Comparison of ENCODE assay signal across 14 cellular contexts in genomic region chr17:4544656-4545216, GRCh38. TPM values are rescaled to one million over a fixed set of nuclear protein-coding genes. Genes with fewer than 3 reads are reported as not detected.
"Had no signal": no experiment of that assay in that cellular context is flagged by ENCODE, and none has a peak within 500 bp of the region (broad histone marks: within the 10 kb centered on the region; RNA-seq: fewer than 3 reads in every experiment).

No MANE protein-coding gene starts in this region.

- H3K27me3 Mint-ChIP-seq: effector memory CD8-positive, alpha-beta T cell; naive thymus-derived CD8-positive, alpha-beta T cell; T-helper 17 cell had no signal

- H3K9me3 ChIP-seq: mucosa of descending colon had no signal

- H2AFZ ChIP-seq: hepatocyte had no signal

- DNase-seq: activated CD4-positive, alpha-beta T cell treated with anti-CD3 and anti-CD28 coated beads for 48 hours; activated CD8-positive, alpha-beta memory T cell treated with anti-CD3 and anti-CD28 coated beads, Interleukin-2, amount 50 U/mL, for 48 hours; activated CD8-positive, alpha-beta T cell treated with anti-CD3 and anti-CD28 coated beads, Interleukin-2, amount 10 ng/mL, durations not matched to agents 7 days and 5 days; activated naive CD4-positive, alpha-beta T cell; cortex of kidney; effector memory CD8-positive, alpha-beta T cell; erythroblast; naive thymus-derived CD8-positive, alpha-beta T cell; T-helper 17 cell had no signal

- H3K4me2 ChIP-seq: hepatocyte had no signal

- H3K4me3 Mint-ChIP-seq: activated CD8-positive, alpha-beta T cell treated with anti-CD3 and anti-CD28 coated beads, Interleukin-2, amount 10 ng/mL, durations not matched to agents 7 days and 5 days; effector memory CD8-positive, alpha-beta T cell; naive thymus-derived CD8-positive, alpha-beta T cell; T-helper 17 cell; WTC11 had no signal

- H3K9me3 Mint-ChIP-seq: effector memory CD8-positive, alpha-beta T cell; naive thymus-derived CD8-positive, alpha-beta T cell; WTC11 had no signal

- ATAC-seq: activated CD8-positive, alpha-beta T cell treated with anti-CD3 and anti-CD28 coated beads, Interleukin-2, amount 10 ng/mL, durations not matched to agents 7 days and 5 days; effector memory CD8-positive, alpha-beta T cell; mucosa of descending colon; naive thymus-derived CD8-positive, alpha-beta T cell; T-helper 17 cell; WTC11 had no signal

- H3K27ac ChIP-seq: cardiac muscle cell, hepatocyte had no signal

- H3K4me3 ChIP-seq: cardiac muscle cell, hepatocyte, mucosa of descending colon had no signal

- H3K27me3 ChIP-seq: cardiac muscle cell, hepatocyte had no signal

- H3K4me1 Mint-ChIP-seq: T-helper 17 cell, WTC11 had no signal

- H3K27ac Mint-ChIP-seq: activated CD8-positive, alpha-beta T cell treated with anti-CD3 and anti-CD28 coated beads, Interleukin-2, amount 10 ng/mL, durations not matched to agents 7 days and 5 days; effector memory CD8-positive, alpha-beta T cell; T-helper 17 cell; WTC11 had no signal

- H3K79me2 ChIP-seq: hepatocyte had no signal

RNA-seq across cellular contexts. Expression of gene GGT6, which starts 15.6 kb away (rescaled TPM):
- total RNA-seq: activated CD8-positive, alpha-beta T cell treated with anti-CD3 and anti-CD28 coated beads, Interleukin-2, amount 10 ng/mL, durations not matched to agents 7 days and 5 days; astrocyte; cardiac muscle cell; hepatocyte; naive thymus-derived CD8-positive, alpha-beta T cell; T-helper 17 cell had no signal
- polyA plus RNA-seq: cardiac muscle cell; hepatocyte; naive thymus-derived CD8-positive, alpha-beta T cell had no signal

RNA-seq across cellular contexts. Expression of gene SMTNL2, which starts 39.6 kb away (rescaled TPM):
- total RNA-seq: activated CD8-positive, alpha-beta T cell treated with anti-CD3 and anti-CD28 coated beads, Interleukin-2, amount 10 ng/mL, durations not matched to agents 7 days and 5 days; naive thymus-derived CD8-positive, alpha-beta T cell; T-helper 17 cell had no signal
- polyA plus RNA-seq: naive thymus-derived CD8-positive, alpha-beta T cell had no signal
